8 cellular contexts compared by ENCODE assay signal in the genomic region with DNA sequence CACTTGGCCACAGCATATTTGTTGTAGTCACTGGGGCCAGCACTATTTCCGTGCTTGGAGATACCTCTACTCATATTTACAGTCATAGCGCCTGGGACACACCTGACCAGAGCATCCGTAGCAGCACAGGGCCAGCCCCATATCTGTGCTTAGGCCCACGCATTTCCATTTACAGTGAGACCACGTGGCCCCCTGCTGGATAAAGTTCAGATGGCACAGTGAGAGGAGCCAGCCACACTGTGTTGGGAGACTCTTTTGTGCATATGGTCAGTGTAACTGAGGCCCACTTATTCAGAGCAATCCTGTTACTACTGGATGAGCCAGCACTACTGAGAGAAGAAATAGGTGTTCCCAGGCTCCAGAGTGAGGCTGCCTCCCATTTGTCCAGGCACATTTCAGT.
DNase-seq lines count a peak whose midpoint lies in the region; ATAC-seq and TF ChIP-seq lines count a peak whose summit lies in the region.

No MANE protein-coding gene starts in this region.

- no peaks in the 10 kb centered on the region for H3K4me1 Mint-ChIP-seq in activated naive CD8-positive, alpha-beta T cell treated with anti-CD3 and anti-CD28 coated beads for 36 hours

- peak; percentile 47 for TF ChIP-seq CTCF in BJ (IDR thresholded peaks at IDR 0.05; ENCODE audit: insufficient read depth, low read depth, low read length)

- POLR2A ChIA-PET in BJ (lab: Charles Lee), result no interaction called here

- no peak overlapping the region for H3K4me3 Mint-ChIP-seq in activated naive CD8-positive, alpha-beta T cell treated with anti-CD3 and anti-CD28 coated beads for 36 hours

- H3K36me3 Mint-ChIP-seq in activated naive CD8-positive, alpha-beta T cell treated with anti-CD3 and anti-CD28 coated beads for 36 hours, result no peaks in the 10 kb centered on the region

- DNase-seq in BJ (ENCODE audit: low read depth) (no peak), MV-4-11 (lab: John Stamatoyannopoulos, UW) (peak; percentile 50), iris pigment epithelial cell (ENCODE audit: low read depth) (peak; percentile 33), NCI-H1436 (lab: John Stamatoyannopoulos, UW) (no peak)
- DNase-seq in activated naive CD8-positive, alpha-beta T cell treated with anti-CD3 and anti-CD28 coated beads for 36 hours, result peak; percentile 37
- DNase-seq in stimulated activated CD8-positive, alpha-beta memory T cell treated with anti-CD3 and anti-CD28 coated beads, Interleukin-4, amount 100 ng/mL, for 48 hours, result peak; percentile 68

- CTCF ChIA-PET in BJ (lab: Yijun Ruan, JAX), result interaction anchor here (1.0 to 2.1 kb wide), 5 partner anchors 9 to 110 kb away, joined by 3 to 13 read pairs (median 3); no protein-coding TSS in a partner anchor

- no peaks in the 10 kb centered on the region for H3K27me3 ChIP-seq in BJ (ENCODE audit: control insufficient read depth, insufficient read depth, low read length)

- ATAC-seq in GM18505 (IDR thresholded peaks at IDR 0.05; ENCODE audit: unreplicated experiment) (peak; percentile 89), HG02759 (IDR thresholded peaks at IDR 0.05; ENCODE audit: unreplicated experiment) (peak; percentile 95)

- H3K27me3 Mint-ChIP-seq in activated naive CD8-positive, alpha-beta T cell treated with anti-CD3 and anti-CD28 coated beads for 36 hours, result no peaks in the 10 kb centered on the region

- H3K9me3 Mint-ChIP-seq in activated naive CD8-positive, alpha-beta T cell treated with anti-CD3 and anti-CD28 coated beads for 36 hours, result no peaks in the 10 kb centered on the region

- H3K36me3 ChIP-seq in BJ (ENCODE audit: control insufficient read depth, insufficient read depth, low read length), result no peaks in the 10 kb centered on the region

- H3K4me3 ChIP-seq in BJ (ENCODE audit: low read depth, low read length), result no peak overlapping the region

- H3K27ac Mint-ChIP-seq in activated naive CD8-positive, alpha-beta T cell treated with anti-CD3 and anti-CD28 coated beads for 36 hours, result no peak overlapping the region

- no peak for TF ChIP-seq POLR2A in GM18505 (IDR thresholded peaks at IDR 0.05; ENCODE audit: borderline replicate concordance, extremely low read depth, insufficient read depth, insufficient read length)

Comparison
In these comparisons a context has a peak if more than half of its experiments do, and no peak if none do; other contexts are left out.
1. DNase-seq: peak in MV-4-11 (single experiment), activated naive CD8-positive, alpha-beta T cell treated with anti-CD3 and anti-CD28 coated beads for 36 hours (single experiment), iris pigment epithelial cell (single experiment) and stimulated activated CD8-positive, alpha-beta memory T cell treated with anti-CD3 and anti-CD28 coated beads, Interleukin-4, amount 100 ng/mL, for 48 hours (single experiment); none in BJ (single experiment) and NCI-H1436 (single experiment).